ENCODE assay signal across 2 cellular contexts in genomic region chr6:25270559-25270958, GRCh38.
A peak's percentile ranks its signal among the peaks of the same experiment; 100 is the strongest.
TF ChIP-seq lines count a peak whose summit lies in the region.

No MANE protein-coding gene starts in this region.

TF ChIP-seq in HepG2, 621 proteins besides CTCF, POLR2A, EP300 and RAD21 (continued from another document and continues in another):
- TF ChIP-seq TRIM22 (IDR thresholded peaks at IDR 0.05) (no peak), NCOR1 (IDR thresholded peaks at IDR 0.05; ENCODE audit: borderline replicate concordance, low read length) (no peak; the same call in 1 of the 2 replicates), PAX8 (CRISPR knock-in tag; IDR thresholded peaks at IDR 0.05; ENCODE audit: borderline replicate concordance) (no peak), HMGXB4 (CRISPR knock-in tag; IDR thresholded peaks at IDR 0.05; ENCODE audit: borderline replicate concordance in 1 of 2, low read depth in 1 of 2) (peak in 1 of 2 experiments; percentile 28; a peak in 1 of 4 replicates), RNF2 (conservative IDR thresholded peaks at IDR 0.05; ENCODE audit: low read depth) (no peak), SMAD1 (CRISPR knock-in tag; IDR thresholded peaks at IDR 0.05; ENCODE audit: borderline replicate concordance, low read depth) (no peak), ZUFSP (CRISPR knock-in tag; IDR thresholded peaks at IDR 0.05; ENCODE audit: borderline replicate concordance) (no peak), ZFP36 (IDR thresholded peaks at IDR 0.05; ENCODE audit: borderline replicate concordance, low read depth, low read length, partially characterized antibody) (no peak), FOXA3 (CRISPR knock-in tag; IDR thresholded peaks at IDR 0.05) (peak; percentile 88), ZNF652 (CRISPR knock-in tag; IDR thresholded peaks at IDR 0.05; ENCODE audit: borderline replicate concordance, low read depth) (no peak), ZNF782 (CRISPR knock-in tag; IDR thresholded peaks at IDR 0.05; ENCODE audit: borderline replicate concordance) (no peak), NFE2L2 (IDR thresholded peaks at IDR 0.05; ENCODE audit: low read length) (no peak)

TF ChIP-seq in WTC11, 78 proteins besides CTCF, POLR2A, EP300 and RAD21 (continued from another document):
- TF ChIP-seq AFF4 (CRISPR knock-in tag; IDR thresholded peaks at IDR 0.05; ENCODE audit: borderline replicate concordance) (no peak), GABPB1 (CRISPR knock-in tag; IDR thresholded peaks at IDR 0.05) (no peak; the same call in 1 of the 2 replicates), GTF2I (CRISPR knock-in tag; conservative IDR thresholded peaks at IDR 0.05) (no peak), NFE2L1 (CRISPR knock-in tag; IDR thresholded peaks at IDR 0.05) (no peak), E2F5 (CRISPR knock-in tag; IDR thresholded peaks at IDR 0.05) (no peak), E2F1 (CRISPR knock-in tag; IDR thresholded peaks at IDR 0.05) (no peak), HMGXB4 (CRISPR knock-in tag; IDR thresholded peaks at IDR 0.05) (no peak), AR (CRISPR knock-in tag; IDR thresholded peaks at IDR 0.05) (no peak), ELF4 (CRISPR knock-in tag; IDR thresholded peaks at IDR 0.05; ENCODE audit: low read depth) (no peak)
